ENCODE assay signal across 15 cellular contexts in the genomic region with DNA sequence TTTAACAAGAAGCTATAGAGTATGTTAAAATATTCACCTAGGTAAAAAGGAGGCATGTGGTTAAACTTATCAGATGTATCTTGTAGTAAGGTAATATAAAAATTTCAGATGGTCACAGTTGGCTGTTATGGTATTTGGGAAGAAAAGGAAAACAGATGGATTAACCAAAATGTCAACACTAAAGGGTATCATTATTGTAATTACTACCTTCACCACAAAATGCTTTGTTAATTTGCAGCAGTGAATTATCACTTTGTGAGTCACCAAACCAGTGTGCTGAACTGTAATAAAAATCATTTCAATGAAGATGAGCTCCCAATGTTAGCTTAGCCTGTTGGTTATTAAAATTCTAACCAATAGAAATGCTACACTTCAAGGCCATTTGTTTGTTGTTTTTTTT.
DNase-seq lines count a peak whose midpoint lies in the region; ATAC-seq and TF ChIP-seq lines count a peak whose summit lies in the region.
"Had no signal": no experiment of that assay in that cellular context is flagged by ENCODE, and none has a peak within 500 bp of the region (broad histone marks: within the 10 kb centered on the region; RNA-seq: fewer than 3 reads in every experiment).

No MANE protein-coding gene starts in this region.

- no peaks in the 10 kb centered on the region for H3K9me3 Mint-ChIP-seq in naive thymus-derived CD8-positive, alpha-beta T cell

- no peaks in the 10 kb centered on the region for H3K79me2 ChIP-seq in smooth muscle cell (ENCODE audit: low read depth)

- no peak overlapping the region for H3K4me3 ChIP-seq in smooth muscle cell
- no peak overlapping the region for H3K4me3 ChIP-seq in BE2C (ENCODE audit: low read depth, low read length)
- H3K4me3 ChIP-seq: Peyer's patch had no signal

- H3K27ac Mint-ChIP-seq in naive thymus-derived CD8-positive, alpha-beta T cell = no peak overlapping the region

- H3K4me3 Mint-ChIP-seq in naive thymus-derived CD8-positive, alpha-beta T cell = no peak overlapping the region

- H3K36me3 ChIP-seq in smooth muscle cell (ENCODE audit: low read depth) = no peaks in the 10 kb centered on the region
- no peaks in the 10 kb centered on the region for H3K36me3 ChIP-seq in BE2C
- H3K36me3 ChIP-seq: Peyer's patch had no signal

- H3K27ac ChIP-seq in smooth muscle cell (ENCODE audit: low read depth) = no peak overlapping the region
- H3K27ac ChIP-seq: Peyer's patch had no signal

- H3K4me2 ChIP-seq in smooth muscle cell = peak overlapping the region; percentile 8

- no peak overlapping the region for H2AFZ ChIP-seq in smooth muscle cell (ENCODE audit: low read depth)

- H3K36me3 Mint-ChIP-seq in naive thymus-derived CD8-positive, alpha-beta T cell = peaks cover 3 to 20% (median 9%) of the 10 kb centered on the region in 3 donors

- POLR2A ChIA-PET in naive thymus-derived CD8-positive, alpha-beta T cell (lab: Charles Lee) = no interaction called here

- H3K4me1 Mint-ChIP-seq in naive thymus-derived CD8-positive, alpha-beta T cell = no peaks in the 10 kb centered on the region

- TF ChIP-seq CTCF in smooth muscle cell (IDR thresholded peaks at IDR 0.05; ENCODE audit: borderline replicate concordance, insufficient read depth, poor library complexity, severe bottlenecking) (no peak), BE2C (IDR thresholded peaks at IDR 0.05; ENCODE audit: low read depth, low read length) (no peak)

- no peaks in the 10 kb centered on the region for H3K27me3 Mint-ChIP-seq in naive thymus-derived CD8-positive, alpha-beta T cell

- no peaks in the 10 kb centered on the region for H4K20me1 ChIP-seq in smooth muscle cell (ENCODE audit: low read depth)

- ATAC-seq in naive thymus-derived CD8-positive, alpha-beta T cell = no peak
- ATAC-seq: Right ventricle myocardium inferior had no signal

- H3K4me1 ChIP-seq in smooth muscle cell (ENCODE audit: low read depth) (no peaks in the 10 kb centered on the region), BE2C (no peaks in the 10 kb centered on the region)
- H3K4me1 ChIP-seq: Peyer's patch had no signal

- H3K27me3 ChIP-seq in smooth muscle cell (ENCODE audit: low read depth) (no peaks in the 10 kb centered on the region), BE2C (no peaks in the 10 kb centered on the region)
- H3K27me3 ChIP-seq: Peyer's patch had no signal

- no peak overlapping the region for H3K9ac ChIP-seq in smooth muscle cell (ENCODE audit: low read depth)

- no peaks in the 10 kb centered on the region for H3K9me3 ChIP-seq in smooth muscle cell (replicated peaks; ENCODE audit: low read depth)
- no peaks in the 10 kb centered on the region for H3K9me3 ChIP-seq in BE2C
- H3K9me3 ChIP-seq: Peyer's patch had no signal

- H3F3A ChIP-seq in smooth muscle cell (ENCODE audit: low read depth) = no peaks in the 10 kb centered on the region

- DNase-seq in NCI-H2107 treated with DMSO at 0.1 percent for 48 hours (lab: John Stamatoyannopoulos, UW; ENCODE audit: unreplicated experiment) (peak; percentile 38), NCI-H2107 (lab: John Stamatoyannopoulos, UW) (no peak), NCI-H1436 treated with DMSO at 0.1 percent for 48 hours (lab: John Stamatoyannopoulos, UW) (peak; percentile 3), NCI-H748 (lab: John Stamatoyannopoulos, UW; ENCODE audit: unreplicated experiment) (peak; percentile 67), smooth muscle cell (lab: John Stamatoyannopoulos, UW; ENCODE audit: unreplicated experiment) (no peak), BE2C (no peak), GOT3 (lab: John Stamatoyannopoulos, UW) (no peak)
- no peak for DNase-seq in naive thymus-derived CD8-positive, alpha-beta T cell
- DNase-seq: 8988T, DMS153, GDM1, H7, KG1, Peyer's patch had no signal

Comparison
In these comparisons a context has a peak if more than half of its experiments do, and no peak if none do; other contexts are left out.
1. DNase-seq: peak in NCI-H2107 treated with DMSO at 0.1 percent for 48 hours (single experiment), NCI-H1436 treated with DMSO at 0.1 percent for 48 hours (single experiment) and NCI-H748 (single experiment); none in NCI-H2107 (single experiment), smooth muscle cell (single experiment), BE2C (single experiment), GOT3 (single experiment) and naive thymus-derived CD8-positive, alpha-beta T cell (0 of 10).